ENCODE assay signal across 16 cellular contexts in the genomic region with DNA sequence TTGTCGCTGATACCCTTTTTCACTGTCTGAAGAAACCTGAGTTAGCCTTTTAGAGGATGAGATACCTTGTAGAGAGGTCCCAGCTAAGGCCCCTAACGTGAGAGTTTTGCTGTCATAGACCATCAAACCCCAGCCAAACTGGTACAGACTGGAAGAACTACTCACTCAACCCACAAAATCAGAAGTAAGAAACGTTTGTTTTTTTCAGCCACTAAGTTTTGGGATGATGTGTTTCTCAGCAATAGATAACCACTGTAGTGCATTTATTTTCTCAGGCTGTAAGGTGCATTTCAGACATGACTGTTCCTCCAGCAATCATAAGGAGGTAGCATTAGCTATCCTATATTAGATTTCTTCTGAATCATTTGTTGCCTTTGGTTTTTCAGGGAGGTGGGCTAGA.
DNase-seq lines count a peak whose midpoint lies in the region; ATAC-seq lines count a peak whose summit lies in the region.
"Had no signal": no experiment of that assay in that cellular context is flagged by ENCODE, and none has a peak within 500 bp of the region (broad histone marks: within the 10 kb centered on the region; RNA-seq: fewer than 3 reads in every experiment).

No MANE protein-coding gene starts in this region.

- ATAC-seq in GM18868 (IDR thresholded peaks at IDR 0.05; ENCODE audit: unreplicated experiment) (peak; percentile 82), GM21526 (IDR thresholded peaks at IDR 0.05; ENCODE audit: low FRiP score, unreplicated experiment) (peak; percentile 77), HG02970 (IDR thresholded peaks at IDR 0.05; ENCODE audit: low FRiP score, unreplicated experiment) (peak; percentile 52), HG03558 (IDR thresholded peaks at IDR 0.05; ENCODE audit: extremely low read depth, unreplicated experiment) (peak; percentile 87), GM21367 (IDR thresholded peaks at IDR 0.05; ENCODE audit: unreplicated experiment) (no peak)
- ATAC-seq: HCT116; stimulated activated naive CD8-positive, alpha-beta T cell treated with anti-CD3 and anti-CD28 coated beads, Interleukin-15, amount 100 ng/mL, for 72 hours had no signal

- no peak overlapping the region for H3K4me3 Mint-ChIP-seq in activated T-helper 2 cell treated with anti-CD3 and anti-CD28 coated beads, Interferon-gamma antibody, Interleukin-2, Interleukin-4, amounts not matched to agents 10 μg/mL and 5 μg/mL and 100 μg/mL, durations not matched to agents 14 hours and 24 hours and 36 hours (ENCODE audit: low read depth)
- H3K4me3 Mint-ChIP-seq: B cell; memory B cell; stimulated activated naive CD8-positive, alpha-beta T cell treated with anti-CD3 and anti-CD28 coated beads, Interleukin-15, amount 100 ng/mL, for 72 hours had no signal

- H3K36me3 Mint-ChIP-seq in activated T-helper 2 cell treated with anti-CD3 and anti-CD28 coated beads, Interferon-gamma antibody, Interleukin-2, Interleukin-4, amounts not matched to agents 10 μg/mL and 5 μg/mL and 100 μg/mL, durations not matched to agents 14 hours and 24 hours and 36 hours (ENCODE audit: low read depth): no peaks in the 10 kb centered on the region
- H3K36me3 Mint-ChIP-seq: memory B cell had no signal

- no peaks in the 10 kb centered on the region for H3K27me3 Mint-ChIP-seq in activated T-helper 2 cell treated with anti-CD3 and anti-CD28 coated beads, Interferon-gamma antibody, Interleukin-2, Interleukin-4, amounts not matched to agents 10 μg/mL and 5 μg/mL and 100 μg/mL, durations not matched to agents 14 hours and 24 hours and 36 hours (ENCODE audit: low read depth)
- H3K27me3 Mint-ChIP-seq: stimulated activated naive CD8-positive, alpha-beta T cell treated with anti-CD3 and anti-CD28 coated beads, Interleukin-15, amount 100 ng/mL, for 72 hours had no signal

- no peaks in the 10 kb centered on the region for H3K4me1 Mint-ChIP-seq in activated T-helper 2 cell treated with anti-CD3 and anti-CD28 coated beads, Interferon-gamma antibody, Interleukin-2, Interleukin-4, amounts not matched to agents 10 μg/mL and 5 μg/mL and 100 μg/mL, durations not matched to agents 14 hours and 24 hours and 36 hours (ENCODE audit: low read depth)
- H3K4me1 Mint-ChIP-seq: B cell; memory B cell; stimulated activated naive CD8-positive, alpha-beta T cell treated with anti-CD3 and anti-CD28 coated beads, Interleukin-15, amount 100 ng/mL, for 72 hours had no signal

- peaks cover 26% of the 10 kb centered on the region for H3K9me3 Mint-ChIP-seq in activated T-helper 2 cell treated with anti-CD3 and anti-CD28 coated beads, Interferon-gamma antibody, Interleukin-2, Interleukin-4, amounts not matched to agents 10 μg/mL and 5 μg/mL and 100 μg/mL, durations not matched to agents 14 hours and 24 hours and 36 hours

- DNase-seq in NOMO-1 (lab: John Stamatoyannopoulos, UW; ENCODE audit: unreplicated experiment in 2 of 2) (no peak), NCI-H748 (lab: John Stamatoyannopoulos, UW; ENCODE audit: unreplicated experiment) (no peak)
- DNase-seq in activated T-helper 2 cell treated with anti-CD3 and anti-CD28 coated beads, Interferon-gamma antibody, Interleukin-2, Interleukin-4, amounts not matched to agents 10 μg/mL and 5 μg/mL and 100 μg/mL, durations not matched to agents 14 hours and 24 hours and 36 hours (ENCODE audit: low spot score): no peak
- DNase-seq: activated naive CD4-positive, alpha-beta T cell; brain microvascular endothelial cell; effector CD4-positive, alpha-beta T cell; MV-4-11; stimulated activated naive CD8-positive, alpha-beta T cell treated with anti-CD3 and anti-CD28 coated beads, Interleukin-15, amount 100 ng/mL, for 72 hours had no signal

- intact Hi-C loops in activated T-helper 2 cell treated with anti-CD3 and anti-CD28 coated beads, Interferon-gamma antibody, Interleukin-2, Interleukin-4, amounts not matched to agents 10 μg/mL and 5 μg/mL and 100 μg/mL, durations not matched to agents 14 hours and 24 hours and 36 hours (cut with micrococcal nuclease): no loop called here

- H3K27ac Mint-ChIP-seq in activated T-helper 2 cell treated with anti-CD3 and anti-CD28 coated beads, Interferon-gamma antibody, Interleukin-2, Interleukin-4, amounts not matched to agents 10 μg/mL and 5 μg/mL and 100 μg/mL, durations not matched to agents 14 hours and 24 hours and 36 hours: no peak overlapping the region
- H3K27ac Mint-ChIP-seq: B cell; memory B cell; stimulated activated naive CD8-positive, alpha-beta T cell treated with anti-CD3 and anti-CD28 coated beads, Interleukin-15, amount 100 ng/mL, for 72 hours had no signal
